8 cellular contexts compared by ENCODE assay signal in genomic region chr10:123580426-123580825, GRCh38.
"Had no signal": no experiment of that assay in that cellular context is flagged by ENCODE, and none has a peak within 500 bp of the region (broad histone marks: within the 10 kb centered on the region; RNA-seq: fewer than 3 reads in every experiment).

No MANE protein-coding gene starts in this region.

- H3K4me3 ChIP-seq: GM23248, K562 had no signal

- H3K9ac ChIP-seq: GM23248 had no signal

- DNase-seq: GM23248, GOT3, H9, HFFc6, IMR-90 had no signal

- ATAC-seq: HCT116, K562 had no signal

- H3K27ac ChIP-seq: GM23248 had no signal

- FAIRE-seq: HTR-8/SVneo, K562 had no signal
